21 cellular contexts compared by ENCODE assay signal in genomic region chr1:117679299-117679698, GRCh38.
"Had no signal": no experiment of that assay in that cellular context is flagged by ENCODE, and none has a peak within 500 bp of the region (broad histone marks: within the 10 kb centered on the region; RNA-seq: fewer than 3 reads in every experiment).

No MANE protein-coding gene starts in this region.

- DNase-seq: activated CD4-positive, alpha-beta memory T cell treated with anti-CD3 and anti-CD28 coated beads, Interleukin-2, amount 10 ng/mL, durations not matched to agents 7 days and 5 days; activated CD4-positive, alpha-beta T cell treated with anti-CD3 and anti-CD28 coated beads for 1 hour; activated CD4-positive, alpha-beta T cell treated with anti-CD3 and anti-CD28 coated beads, Interleukin-2, amount 10 ng/mL, durations not matched to agents 7 days and 5 days; activated naive CD4-positive, alpha-beta T cell; activated T-cell treated with anti-CD3 and anti-CD28 coated beads, Interleukin-2, amount 50 U/mL, for 48 hours; anterior cingulate cortex; head of caudate nucleus; kidney glomerular epithelial cell; left lung; posterior cingulate gyrus; stimulated activated CD4-positive, alpha-beta T cell treated with anti-CD3 and anti-CD28 coated beads, Interleukin-15, amount 100 ng/mL, for 24 hours; stimulated activated CD4-positive, alpha-beta T cell treated with anti-CD3 and anti-CD28 coated beads, Interleukin-2, amount 100 ng/mL, for 24 hours; stimulated activated naive B cell treated with anti-CD40 and anti-IgM and Interleukin-4, amounts not matched to agents 10 μg/mL and 1 μg/mL and 100 μg/mL, for 72 hours; T-helper 17 cell; transverse colon had no signal

- H3K4me1 ChIP-seq: left lung had no signal

- H3K27ac ChIP-seq: cardiac muscle cell, left lung, SK-N-MC had no signal

- ATAC-seq: left lung; natural killer cell treated with Interleukin-12 subunit alpha and Interleukin-12 subunit beta and Interleukin-15 and Interleukin-18, amount 100 ng/mL, for 72 hours; sciatic nerve; stimulated activated naive B cell treated with anti-CD40 and anti-IgM and Interleukin-4, amounts not matched to agents 10 μg/mL and 1 μg/mL and 100 μg/mL, for 72 hours; T-helper 17 cell; WTC11 had no signal

- H3K36me3 ChIP-seq: cardiac muscle cell, left lung, transverse colon had no signal

- H3K27me3 ChIP-seq: cardiac muscle cell, left lung, transverse colon had no signal

- H3K9me3 ChIP-seq: left lung, mucosa of descending colon, transverse colon had no signal

- H3K4me3 ChIP-seq: cardiac muscle cell, left lung, mucosa of descending colon, SK-N-MC, transverse colon had no signal
